Comparison of ENCODE assay signal across 10 cellular contexts in the genomic region with DNA sequence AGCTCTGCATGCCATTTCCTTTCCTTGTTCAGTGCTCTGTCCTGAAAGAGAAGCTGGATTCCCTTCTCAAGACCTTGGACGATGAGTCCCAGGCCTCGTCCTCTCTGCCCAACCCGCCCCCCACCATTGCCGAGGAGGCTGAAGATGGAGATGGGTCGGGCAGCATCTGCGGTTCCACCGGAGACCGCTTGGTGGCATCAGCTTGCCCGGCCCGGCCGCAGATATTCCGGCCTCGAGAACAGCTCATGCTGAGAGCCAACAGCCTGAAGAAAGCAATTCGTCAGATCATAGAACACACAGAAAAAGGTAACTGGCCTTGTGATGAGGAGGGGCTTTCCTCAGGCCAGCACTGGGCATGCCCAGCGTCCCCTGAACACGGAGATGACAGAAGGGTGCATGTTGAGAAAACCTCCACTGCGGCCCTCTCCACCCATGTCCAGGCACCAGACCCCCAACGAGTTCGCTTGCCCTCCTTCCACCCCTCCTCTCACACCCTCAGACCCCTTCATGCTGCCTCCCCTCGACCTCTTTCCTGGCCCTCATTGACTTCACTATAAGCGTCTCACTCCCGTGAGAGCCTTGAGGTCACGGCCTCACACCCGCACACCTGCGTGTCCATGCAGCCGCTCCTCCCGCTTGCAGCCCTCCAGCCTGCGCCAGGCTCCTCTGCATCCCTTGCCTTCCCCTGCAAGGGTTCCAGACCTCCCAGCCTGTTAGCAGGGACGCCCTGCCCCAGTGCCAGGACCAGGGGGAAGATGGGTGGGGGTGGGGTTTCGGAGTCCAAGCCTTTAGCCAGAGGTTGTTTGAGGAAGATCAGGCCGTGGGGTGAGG.
DNase-seq lines count a peak whose midpoint lies in the region; ATAC-seq, FAIRE-seq and TF ChIP-seq lines count a peak whose summit lies in the region.
"Had no signal": no experiment of that assay in that cellular context is flagged by ENCODE, and none has a peak within 500 bp of the region (broad histone marks: within the 10 kb centered on the region; RNA-seq: fewer than 3 reads in every experiment).

No MANE protein-coding gene starts in this region.

- H3K36me3 ChIP-seq in GM12878 (ENCODE audit: control insufficient read depth in 2 of 2, insufficient read depth in 2 of 2, low read length in 1 of 2) (peaks cover 30 to 45% of the 10 kb centered on the region in 2 experiments), iPS DF 6.9 (ENCODE audit: control insufficient read depth, insufficient read depth, low read length) (peaks cover 5% of the 10 kb centered on the region; the same call in 1 of the 2 replicates)

- H2AFZ ChIP-seq in GM12878 (ENCODE audit: control insufficient read depth, low read depth, low read length), result no peak overlapping the region

- no peaks in the 10 kb centered on the region for H3K4me1 ChIP-seq in GM12878 (ENCODE audit: control insufficient read depth, insufficient read depth, low read length)
- H3K4me1 ChIP-seq in iPS DF 6.9 (ENCODE audit: control insufficient read depth, insufficient read depth, low read length), result 0 out of 2 replicates have a peak, but pooled peaks cover 1% of the 10 kb centered on the region
- H3K4me1 ChIP-seq: BLaER1 had no signal

- ATAC-seq in GM12878 (no peak), HG02623 (IDR thresholded peaks at IDR 0.05; ENCODE audit: unreplicated experiment) (no peak)

- in situ Hi-C loops in GM12878 (cut with MboI), result loop anchor here (5.0 kb wide), 1 partner anchor 42 kb away; no protein-coding TSS in a partner anchor

- no peak overlapping the region for H3K4me2 ChIP-seq in GM12878 (ENCODE audit: control insufficient read depth, insufficient read depth)
- H3K4me2 ChIP-seq: BLaER1, KMS-11 had no signal

- TF ChIP-seq RAD21 in GM12878 (IDR thresholded peaks at IDR 0.05; ENCODE audit: insufficient read depth, low read depth, low read length), result no peak

- DNase-seq in NCI-H82 (lab: John Stamatoyannopoulos, UW) (peak; percentile 62), NCI-H82 treated with DMSO at 0.1 percent for 48 hours (lab: John Stamatoyannopoulos, UW; ENCODE audit: unreplicated experiment) (no peak), GM12878 (ENCODE audit: low read depth, low spot score) (no peak), iPS DF 6.9 (ENCODE audit: low read depth, low spot score) (peak; percentile 41), superior temporal gyrus (ENCODE audit: extremely low spot score) (peak; percentile 73), mucosa of gallbladder (ENCODE audit: low spot score) (no peak)
- no peak for DNase-seq in stimulated activated naive CD4-positive, alpha-beta T cell (lab: John Stamatoyannopoulos, UW)

- no peaks in the 10 kb centered on the region for H3K79me2 ChIP-seq in GM12878 (ENCODE audit: control insufficient read depth, insufficient read depth, low read length)

- no peak overlapping the region for H3K4me3 ChIP-seq in GM12878
- no peak overlapping the region for H3K4me3 ChIP-seq in iPS DF 6.9 (ENCODE audit: low read length)
- H3K4me3 ChIP-seq: BLaER1 had no signal

- CTCF ChIA-PET in GM12878 (lab: Yijun Ruan, JAX), result interaction anchor here (8.4 kb wide), 1 partner anchor 44 kb away, joined by 215 read pairs; no protein-coding TSS in a partner anchor

- no peaks in the 10 kb centered on the region for H3K9me3 ChIP-seq in GM12878 (replicated peaks; ENCODE audit: control insufficient read depth, insufficient read depth, low read length)
- H3K9me3 ChIP-seq in iPS DF 6.9 (ENCODE audit: control insufficient read depth, insufficient read depth, low read length), result no peaks in the 10 kb centered on the region
- H3K9me3 ChIP-seq: BLaER1 had no signal

- SMC1A ChIA-PET in GM12878 (lab: Charles Lee; ENCODE audit: uncharacterized antibody, unreplicated experiment), result interaction anchor here (1.4 kb wide), 1 partner anchor 43 kb away, joined by 3 read pairs; no protein-coding TSS in a partner anchor

- RAD21 ChIA-PET in GM12878 (lab: Charles Lee; ENCODE audit: unreplicated experiment), result no interaction called here

- no peak for TF ChIP-seq EP300 in GM12878 (IDR thresholded peaks at IDR 0.05; ENCODE audit: borderline replicate concordance in 1 of 2, control insufficient read depth in 1 of 2, low read depth in 2 of 2, low read length in 2 of 2)

- intact Hi-C loops in GM12878 (cut with micrococcal nuclease; ENCODE audit: unreplicated experiment), result loop anchor here (10.0 kb wide), 1 partner anchor 134 kb away; no protein-coding TSS in a partner anchor

- 94% methylated on average over 30 of the region's 31 CpGs for WGBS in GM12878 (ENCODE audit: insufficient coverage, insufficient replicate concordance, low lambda C conversion rate, missing lambda C conversion rate)
- WGBS in iPS DF 6.9 (ENCODE audit: insufficient coverage, insufficient read length), result no CpG with 5 or more reads among the region's 31 CpGs

- POLR2A ChIA-PET in GM12878 (lab: Charles Lee), result no interaction called here

- TF ChIP-seq CTCF in GM12878 (IDR thresholded peaks at IDR 0.05 in 2 of 3, conservative IDR thresholded peaks at IDR 0.05 in 1 of 3; ENCODE audit: control insufficient read depth in 2 of 3, extremely low read depth in 1 of 3, insufficient read depth in 1 of 3, low read depth in 3 of 3, low read length in 3 of 3), result no peak

- H3K27ac ChIP-seq in GM12878 (ENCODE audit: control insufficient read depth, insufficient read depth), result no peak overlapping the region
- H3K27ac ChIP-seq in iPS DF 6.9 (ENCODE audit: low read length), result no peak overlapping the region
- H3K27ac ChIP-seq: BLaER1, KMS-11 had no signal

- BruUV-seq in GM12878 (replicated peaks; lab: Mats Ljungman, UMichigan), result no TSS peak

- TF ChIP-seq POLR2A in GM12878 (IDR thresholded peaks at IDR 0.05; ENCODE audit: low read depth, low read length), result 0 out of 2 replicates have a peak, but pooled peaks have one; percentile 20

- H3K27me3 ChIP-seq in GM12878 (replicated peaks in 1 of 2; ENCODE audit: control insufficient read depth in 2 of 2, insufficient read depth in 2 of 2, low read length in 1 of 2), result no peaks in the 10 kb centered on the region
- no peaks in the 10 kb centered on the region for H3K27me3 ChIP-seq in iPS DF 6.9 (ENCODE audit: control insufficient read depth, insufficient read depth, low read length)
- H3K27me3 ChIP-seq: BLaER1 had no signal

- no peak overlapping the region for H3K9ac ChIP-seq in GM12878 (ENCODE audit: control insufficient read depth, insufficient read depth, low read length)
- H3K9ac ChIP-seq: BLaER1, KMS-11 had no signal

- no peaks in the 10 kb centered on the region for H4K20me1 ChIP-seq in GM12878 (ENCODE audit: control insufficient read depth, insufficient read depth)

- no peak for FAIRE-seq in GM12878 (lab: Jason Lieb, UNC)

TF ChIP-seq in GM12878, 131 proteins besides CTCF, POLR2A, EP300 and RAD21:
- no peak for TF ChIP-seq BMI1 (IDR thresholded peaks at IDR 0.05; ENCODE audit: borderline replicate concordance)
- TF ChIP-seq TAF1 (IDR thresholded peaks at IDR 0.05; ENCODE audit: borderline replicate concordance, low read depth, low read length), result no peak
- TF ChIP-seq, protein P1, sequence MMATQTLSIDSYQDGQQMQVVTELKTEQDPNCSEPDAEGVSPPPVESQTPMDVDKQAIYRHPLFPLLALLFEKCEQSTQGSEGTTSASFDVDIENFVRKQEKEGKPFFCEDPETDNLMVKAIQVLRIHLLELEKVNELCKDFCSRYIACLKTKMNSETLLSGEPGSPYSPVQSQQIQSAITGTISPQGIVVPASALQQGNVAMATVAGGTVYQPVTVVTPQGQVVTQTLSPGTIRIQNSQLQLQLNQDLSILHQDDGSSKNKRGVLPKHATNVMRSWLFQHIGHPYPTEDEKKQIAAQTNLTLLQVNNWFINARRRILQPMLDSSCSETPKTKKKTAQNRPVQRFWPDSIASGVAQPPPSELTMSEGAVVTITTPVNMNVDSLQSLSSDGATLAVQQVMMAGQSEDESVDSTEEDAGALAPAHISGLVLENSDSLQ (IDR thresholded peaks at IDR 0.05), result no peak

Comparison
In these comparisons a context has a peak if more than half of its experiments do, and no peak if none do; other contexts are left out.
1. DNase-seq: peak in NCI-H82 (single experiment), iPS DF 6.9 (single experiment) and superior temporal gyrus (single experiment); none in NCI-H82 treated with DMSO at 0.1 percent for 48 hours (single experiment), GM12878 (single experiment), mucosa of gallbladder (single experiment) and stimulated activated naive CD4-positive, alpha-beta T cell (0 of 6).